ENCODE assay signal across 17 cellular contexts in genomic region chr12:12521044-12521485, GRCh38. TPM values are rescaled to one million over a fixed set of nuclear protein-coding genes. Genes with fewer than 3 reads are reported as not detected.
A peak's percentile ranks its signal among the peaks of the same experiment; 100 is the strongest.
DNase-seq lines count a peak whose midpoint lies in the region; ATAC-seq, FAIRE-seq and TF ChIP-seq lines count a peak whose summit lies in the region.
"Had no signal": no experiment of that assay in that cellular context is flagged by ENCODE, and none has a peak within 500 bp of the region (broad histone marks: within the 10 kb centered on the region; RNA-seq: fewer than 3 reads in every experiment).

No MANE protein-coding gene starts in this region.

- in situ Hi-C loops in HepG2 (cut with HindIII; ENCODE audit: extremely low pct_ligation_motif_present, low pct_unique_long_range_greater_than_20kb), result no loop called here

- POLR2A ChIA-PET in HepG2 (lab: Yijun Ruan, JAX), result interaction anchor here (1.5 kb wide), 1 partner anchor 123 kb away, joined by 3 read pairs; no protein-coding TSS in a partner anchor

- no peak overlapping the region for H3K27ac ChIP-seq in HepG2 (ENCODE audit: extremely low read length, insufficient read depth, low read length)
- H3K27ac ChIP-seq in substantia nigra (ENCODE audit: low read depth, low read length, poor library complexity, severe bottlenecking), result peak overlapping the region; percentile 85
- H3K27ac ChIP-seq: BLaER1 treated with 17β-estradiol and CSF1 and Interleukin-3, amounts not matched to agents 10 nM and 100 nM; ovary had no signal

- H3K27me3 ChIP-seq in HepG2 (ENCODE audit: control insufficient read depth in 1 of 2, insufficient read depth in 2 of 2, low read length in 2 of 2), result no peaks in the 10 kb centered on the region
- H3K27me3 ChIP-seq: BLaER1 treated with 17β-estradiol and CSF1 and Interleukin-3, amounts not matched to agents 10 nM and 100 nM; ovary had no signal

- intact Hi-C loops in HepG2 (cut with micrococcal nuclease; ENCODE audit: unreplicated experiment), result no loop called here

- TF ChIP-seq EP300 in HepG2 (IDR thresholded peaks at IDR 0.05; ENCODE audit: low read depth in 2 of 2, low read length in 2 of 2) (no peak), HepG2 (CRISPR knock-in tag; IDR thresholded peaks at IDR 0.05; ENCODE audit: borderline replicate concordance) (no peak)

- DNase-seq in NCI-H1105 treated with DMSO at 0.1 percent for 48 hours (lab: John Stamatoyannopoulos, UW), result peak; percentile 67
- DNase-seq in SHP77 (lab: John Stamatoyannopoulos, UW), result peak; percentile 42 to 57
- no peak for DNase-seq in HepG2 (ENCODE audit: low spot score)
- DNase-seq in substantia nigra (lab: John Stamatoyannopoulos, UW), result peak in 17 of 49 donors; percentile 7 to 66 (median 24)
- no peak for DNase-seq in D721Med (ENCODE audit: insufficient read length, low spot score)
- no peak for DNase-seq in DMS 273 treated with DMSO at 0.1 percent for 48 hours (lab: John Stamatoyannopoulos, UW)
- DNase-seq: activated CD4-positive, alpha-beta T cell treated with anti-CD3 and anti-CD28 coated beads for 1 hour; activated CD8-positive, alpha-beta memory T cell treated with anti-CD3 and anti-CD28 coated beads, Interleukin-2, amount 50 U/mL, for 48 hours; activated naive CD4-positive, alpha-beta T cell treated with anti-CD3 and anti-CD28 coated beads, Interleukin-2, amount 50 U/mL, for 16 hours; foreskin fibroblast; H7; NCI-H526 treated with DMSO at 0.1 percent for 48 hours; ovary had no signal

- no peak overlapping the region for H3K4me3 ChIP-seq in HepG2 (replicated peaks in 1 of 3; ENCODE audit: insufficient read depth in 1 of 3, low read depth in 2 of 3, low read length in 3 of 3)
- H3K4me3 ChIP-seq: BLaER1 treated with 17β-estradiol and CSF1 and Interleukin-3, amounts not matched to agents 10 nM and 100 nM; ovary had no signal

- ATAC-seq in HepG2, result no peak
- no peak for ATAC-seq in HG02678 (IDR thresholded peaks at IDR 0.05; ENCODE audit: unreplicated experiment)

- TF ChIP-seq CTCF in HepG2 (CRISPR knock-in tag; IDR thresholded peaks at IDR 0.05), result no peak
- no peak for TF ChIP-seq CTCF in D721Med (IDR thresholded peaks at IDR 0.05; ENCODE audit: insufficient read depth, missing control alignments)

- H2AFZ ChIP-seq in HepG2 (ENCODE audit: low read length), result no peak overlapping the region

- FAIRE-seq in HepG2 (lab: Jason Lieb, UNC) (no peak), D721Med (lab: Jason Lieb, UNC) (no peak)
- FAIRE-seq: endometrium, GM12891 had no signal

- no TSS peak for BruUV-seq in HepG2 (replicated peaks; lab: Mats Ljungman, UMichigan)

- WGBS in HepG2 (ENCODE audit: low lambda C conversion rate), result 98% methylated on average over 8 of the region's 8 CpGs

- H4K20me1 ChIP-seq in HepG2 (ENCODE audit: insufficient read depth, low read length), result no peaks in the 10 kb centered on the region
- H4K20me1 ChIP-seq: BLaER1 treated with 17β-estradiol and CSF1 and Interleukin-3, amounts not matched to agents 10 nM and 100 nM had no signal

- peaks cover 6 to 44% of the 10 kb centered on the region in 2 experiments; a peak in 4 of 5 replicates for H3K36me3 ChIP-seq in HepG2 (replicated peaks in 1 of 2; ENCODE audit: control insufficient read depth in 1 of 2, insufficient read depth in 2 of 2, low read length in 2 of 2)
- H3K36me3 ChIP-seq: ovary had no signal

- peaks cover 32% of the 10 kb centered on the region for H3K4me1 ChIP-seq in HepG2 (ENCODE audit: insufficient read depth, low read length)

- CTCF ChIA-PET in HepG2 (lab: Yijun Ruan, JAX; ENCODE audit: low intra/inter-chr PET ratio, low total read pairs), result no interaction called here

- H3K4me2 ChIP-seq in HepG2 (ENCODE audit: low read depth, low read length), result no peak overlapping the region

- no peak for TF ChIP-seq POLR2A in HepG2 (IDR thresholded peaks at IDR 0.05; ENCODE audit: insufficient read depth in 1 of 2, low read depth in 2 of 2, low read length in 2 of 2)

- no peaks in the 10 kb centered on the region for H3K9me3 ChIP-seq in HepG2 (ENCODE audit: low read length)
- H3K9me3 ChIP-seq: BLaER1 treated with 17β-estradiol and CSF1 and Interleukin-3, amounts not matched to agents 10 nM and 100 nM; ovary had no signal

- TF ChIP-seq RAD21 in HepG2 (CRISPR knock-in tag; IDR thresholded peaks at IDR 0.05), result no peak

- peaks cover 59% of the 10 kb centered on the region for H3K79me2 ChIP-seq in HepG2 (ENCODE audit: insufficient read depth, low read length)

- no peak overlapping the region for H3K9ac ChIP-seq in HepG2 (ENCODE audit: insufficient read depth, low read depth, low read length)

TF ChIP-seq in HepG2, 621 proteins besides CTCF, POLR2A, EP300 and RAD21:
- TF ChIP-seq HNRNPK (IDR thresholded peaks at IDR 0.05; ENCODE audit: low read depth, low read length, poor library complexity, severe bottlenecking) (no peak), SP140L (CRISPR knock-in tag; IDR thresholded peaks at IDR 0.05; ENCODE audit: borderline replicate concordance) (no peak), TCF7 (IDR thresholded peaks at IDR 0.05; ENCODE audit: low read depth) (no peak), FOXA1 (IDR thresholded peaks at IDR 0.05) (no peak), FOXA1 (CRISPR knock-in tag; IDR thresholded peaks at IDR 0.05) (no peak), CEBPB (IDR thresholded peaks at IDR 0.05; ENCODE audit: borderline replicate concordance, low read depth, low read length) (no peak), ATF7 (IDR thresholded peaks at IDR 0.05) (peak; percentile 31; the same call in 1 of the 2 replicates), ATF7 (CRISPR knock-in tag; IDR thresholded peaks at IDR 0.05) (no peak), ZBTB33 (CRISPR knock-in tag; IDR thresholded peaks at IDR 0.05) (peak; percentile 87), ATF4 (CRISPR knock-in tag; IDR thresholded peaks at IDR 0.05) (0 out of 4 replicates have a peak, but pooled peaks of 1 of the 2 experiments have one; percentile 23), HOXA3 (CRISPR knock-in tag; IDR thresholded peaks at IDR 0.05) (peak; percentile 33; the same call in 1 of the 2 replicates), MAF1 (CRISPR knock-in tag; IDR thresholded peaks at IDR 0.05; ENCODE audit: borderline replicate concordance) (no peak)
TF ChIP-seq in HepG2: peak in this region for 4.

RNA-seq across cellular contexts. Expression of gene DUSP16, which starts 41.6 kb away (rescaled TPM):
- total RNA-seq in HepG2 (2016; rRNA removed; fragmentation: Illumina TruSeq; extraction: Trizol), result 46.6 and 69.1 TPM in 2 replicates
- 75.4 and 77.4 TPM in 2 replicates for total RNA-seq in HepG2 (2016; cell fraction: cytosol; rRNA removed; fragmentation: Illumina TruSeq; extraction: Trizol; ENCODE audit: low read depth)
- total RNA-seq in HepG2 (2016; cell fraction: insoluble cytoplasmic fraction; rRNA removed; fragmentation: Illumina TruSeq; extraction: Trizol), result 45.6 and 69.2 TPM in 2 replicates
- total RNA-seq in HepG2 (2016; cell fraction: membrane; rRNA removed; fragmentation: Illumina TruSeq; extraction: Trizol), result 44.8 and 48.7 TPM in 2 replicates
- total RNA-seq in HepG2 (2016; cell fraction: nucleus; rRNA removed; fragmentation: Illumina TruSeq; extraction: Trizol), result 37.1 and 40.3 TPM in 2 replicates
- 33.8 and 45.7 TPM in 2 replicates for polyA plus RNA-seq in HepG2 (2011; rRNA removed)
- polyA plus RNA-seq in HepG2 (2011; cell fraction: cytosol; rRNA removed), result 38.7 and 54.1 TPM in 2 replicates
- polyA plus RNA-seq in HepG2 (2011; cell fraction: nucleus; rRNA removed), result 18.4 and 20.7 TPM in 2 replicates
- 38.8 and 40.2 TPM in 2 replicates for polyA plus RNA-seq in HepG2 (2012)
- 2.3 and 2.6 TPM in 2 replicates for polyA plus RNA-seq in HepG2 (2016; cell fraction: cytosol; fragmentation: Illumina TruSeq; extraction: Trizol; ENCODE audit: low read depth)
- 45.8 and 48.8 TPM in 2 replicates for polyA plus RNA-seq in HepG2 (2016; cell fraction: insoluble cytoplasmic fraction; fragmentation: Illumina TruSeq; extraction: Trizol; ENCODE audit: low read depth)
- 11.5 and 13.5 TPM in 2 replicates for polyA plus RNA-seq in HepG2 (2016; cell fraction: membrane; fragmentation: Illumina TruSeq; extraction: Trizol; ENCODE audit: low read depth)
- 29.0 and 30.6 TPM in 2 replicates for polyA plus RNA-seq in HepG2 (2016; cell fraction: nucleus; fragmentation: Illumina TruSeq; extraction: Trizol; ENCODE audit: insufficient read depth, low read depth)
- 16.0 and 66.0 TPM in 2 replicates for polyA minus RNA-seq in HepG2 (2011; rRNA and poly(A)+ RNA removed; ENCODE audit: low replicate concordance)
- 50.3 and 55.0 TPM in 2 replicates for polyA minus RNA-seq in HepG2 (2011; cell fraction: cytosol; rRNA and poly(A)+ RNA removed)
- 53.4 and 59.3 TPM in 2 replicates for polyA minus RNA-seq in HepG2 (2011; cell fraction: nucleus; rRNA and poly(A)+ RNA removed)

Comparison
In these comparisons a context has a peak if more than half of its experiments do, and no peak if none do; other contexts are left out.
1. DNase-seq: peak in NCI-H1105 treated with DMSO at 0.1 percent for 48 hours (single experiment) and SHP77 (2 of 2); none in HepG2 (single experiment), D721Med (single experiment) and DMS 273 treated with DMSO at 0.1 percent for 48 hours (single experiment).